35 cellular contexts compared by ENCODE assay signal in the genomic region with DNA sequence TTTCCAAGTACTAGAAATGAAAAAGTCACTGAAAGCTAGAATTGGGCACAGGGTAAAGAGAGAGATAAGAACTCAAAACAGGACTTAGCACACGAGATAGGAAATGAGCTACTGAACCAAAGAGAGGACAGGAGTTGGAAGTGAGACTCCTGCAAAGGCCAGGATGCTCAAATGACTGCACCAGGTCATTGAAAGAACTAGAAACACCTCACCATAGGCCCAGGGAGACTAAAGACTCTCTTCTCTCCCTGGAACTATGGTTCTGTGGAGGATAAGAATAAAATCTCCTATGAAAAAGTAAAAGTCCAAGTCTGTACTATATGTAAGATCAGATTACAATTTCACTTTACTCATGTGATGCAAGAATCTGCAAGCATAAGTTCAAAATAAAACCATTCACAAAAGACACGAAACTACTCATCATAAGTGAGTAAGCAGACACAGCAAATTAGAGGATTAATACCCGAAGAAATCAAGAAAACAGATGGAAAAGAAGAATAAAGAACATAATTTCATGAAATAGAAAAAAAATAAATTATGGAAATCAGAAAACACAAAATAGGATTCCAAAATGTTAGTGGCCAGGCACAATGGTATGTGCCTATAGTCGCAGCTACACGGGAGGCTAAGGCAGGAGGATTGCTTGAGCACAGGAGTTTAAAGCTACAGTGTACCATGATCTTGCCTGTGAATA. TPM values are rescaled to one million over a fixed set of nuclear protein-coding genes. Genes with fewer than 3 reads are reported as not detected.
DNase-seq lines count a peak whose midpoint lies in the region; ATAC-seq, FAIRE-seq and TF ChIP-seq lines count a peak whose summit lies in the region.
"Had no signal": no experiment of that assay in that cellular context is flagged by ENCODE, and none has a peak within 500 bp of the region (broad histone marks: within the 10 kb centered on the region; RNA-seq: fewer than 3 reads in every experiment).

No MANE protein-coding gene starts in this region.

- no peak for ATAC-seq in activated T-cell treated with anti-CD3 and anti-CD28 coated beads, Interleukin-2, amount 50 U/mL, for 72 hours (replicated peaks in 1 of 2)
- ATAC-seq in activated T-cell treated with anti-CD3 and anti-CD28 coated beads, Interleukin-2, amount 50 U/mL, for 4 hours = no peak
- no peak for ATAC-seq in stimulated activated effector memory CD8-positive, alpha-beta T cell treated with anti-CD3 and anti-CD28 coated beads, Interleukin-12 subunit alpha, Interleukin-12 subunit beta, amount 100 ng/mL, for 72 hours
- ATAC-seq: CD8-positive, alpha-beta T cell; esophagus mucosa; gastroesophageal sphincter; HepG2; left cardiac atrium; mucosa of descending colon; natural killer cell; psoas muscle had no signal

- no peak overlapping the region for H3K4me3 ChIP-seq in astrocyte of the spinal cord (ENCODE audit: low read depth, low read length)
- H3K4me3 ChIP-seq: coronary artery, gastroesophageal sphincter, lung, mucosa of descending colon, Peyer's patch, psoas muscle, sigmoid colon, transverse colon had no signal

- FAIRE-seq in H54 (lab: Jason Lieb, UNC) = no peak
- FAIRE-seq: GM18507, HepG2 had no signal

- DNase-seq in activated T-cell treated with anti-CD3 and anti-CD28 coated beads, Interleukin-2, amount 50 U/mL, for 72 hours = no peak
- DNase-seq in activated T-cell treated with anti-CD3 and anti-CD28 coated beads, Interleukin-2, amount 50 U/mL, for 4 hours = no peak
- DNase-seq in astrocyte of the spinal cord (ENCODE audit: low read depth, low spot score) = peak; percentile 23
- DNase-seq in fibroblast of gingiva (ENCODE audit: low read depth) = peak; percentile 12
- no peak for DNase-seq in stimulated activated effector memory CD8-positive, alpha-beta T cell treated with anti-CD3 and anti-CD28 coated beads, Interleukin-12 subunit alpha, Interleukin-12 subunit beta, amount 100 ng/mL, for 72 hours (ENCODE audit: low spot score in 2 of 2)
- DNase-seq in H54 (ENCODE audit: insufficient read length, low spot score) = no peak
- DNase-seq in hypothalamus (lab: John Stamatoyannopoulos, UW) = no peak
- no peak for DNase-seq in HPDE6-E6E7 (ENCODE audit: extremely low spot score)
- DNase-seq: activated CD4-positive, alpha-beta T cell treated with anti-CD3 and anti-CD28 coated beads for 48 hours; activated naive CD4-positive, alpha-beta T cell treated with Interleukin-2 at 50 U/mL for 16 hours; activated T-cell treated with anti-CD3 and anti-CD28 coated beads, Interleukin-2, amount 50 U/mL, for 48 hours; BE2C; CD8-positive, alpha-beta T cell; DMS 273 treated with DMSO at 0.1 percent for 48 hours; left cardiac atrium; mucosa of descending colon; natural killer cell; NCI-H146; NCI-H2107; NCI-H345; NCI-H748 treated with DMSO at 0.1 percent for 48 hours; occipital lobe; Peyer's patch; psoas muscle; SHP77; sigmoid colon; stimulated activated CD4-positive, alpha-beta T cell treated with anti-CD3 and anti-CD28 coated beads, Interleukin-4, amount 100 ng/mL, for 4 hours; transverse colon had no signal

- H3K27me3 Mint-ChIP-seq in activated T-cell treated with anti-CD3 and anti-CD28 coated beads, Interleukin-2, amount 50 U/mL, for 72 hours (ENCODE audit: low read depth) = no peaks in the 10 kb centered on the region
- no peaks in the 10 kb centered on the region for H3K27me3 Mint-ChIP-seq in activated T-cell treated with anti-CD3 and anti-CD28 coated beads, Interleukin-2, amount 50 U/mL, for 4 hours (ENCODE audit: low read depth)

- H3K4me1 Mint-ChIP-seq in activated T-cell treated with anti-CD3 and anti-CD28 coated beads, Interleukin-2, amount 50 U/mL, for 72 hours (ENCODE audit: low read depth) = peaks cover 24% of the 10 kb centered on the region
- H3K4me1 Mint-ChIP-seq in activated T-cell treated with anti-CD3 and anti-CD28 coated beads, Interleukin-2, amount 50 U/mL, for 4 hours (ENCODE audit: low read depth) = peaks cover 13% of the 10 kb centered on the region
- H3K4me1 Mint-ChIP-seq in stimulated activated effector memory CD8-positive, alpha-beta T cell treated with anti-CD3 and anti-CD28 coated beads, Interleukin-12 subunit alpha, Interleukin-12 subunit beta, amount 100 ng/mL, for 72 hours = peaks cover 13% of the 10 kb centered on the region

- no peak for TF ChIP-seq POLR2A in H54 (IDR thresholded peaks at IDR 0.05; ENCODE audit: low read depth, low read length)

- peaks cover 0 to 6% of the 10 kb centered on the region in 2 donors for H3K36me3 Mint-ChIP-seq in activated T-cell treated with anti-CD3 and anti-CD28 coated beads, Interleukin-2, amount 50 U/mL, for 72 hours (ENCODE audit: insufficient read depth in 2 of 2)
- H3K36me3 Mint-ChIP-seq in activated T-cell treated with anti-CD3 and anti-CD28 coated beads, Interleukin-2, amount 50 U/mL, for 4 hours (ENCODE audit: insufficient read depth) = peaks cover 20% of the 10 kb centered on the region
- H3K36me3 Mint-ChIP-seq in stimulated activated effector memory CD8-positive, alpha-beta T cell treated with anti-CD3 and anti-CD28 coated beads, Interleukin-12 subunit alpha, Interleukin-12 subunit beta, amount 100 ng/mL, for 72 hours = peaks cover 67% of the 10 kb centered on the region

- no peaks in the 10 kb centered on the region for H3K9me3 Mint-ChIP-seq in activated T-cell treated with anti-CD3 and anti-CD28 coated beads, Interleukin-2, amount 50 U/mL, for 72 hours
- no peaks in the 10 kb centered on the region for H3K9me3 Mint-ChIP-seq in activated T-cell treated with anti-CD3 and anti-CD28 coated beads, Interleukin-2, amount 50 U/mL, for 4 hours
- no peaks in the 10 kb centered on the region for H3K9me3 Mint-ChIP-seq in stimulated activated effector memory CD8-positive, alpha-beta T cell treated with anti-CD3 and anti-CD28 coated beads, Interleukin-12 subunit alpha, Interleukin-12 subunit beta, amount 100 ng/mL, for 72 hours
- H3K9me3 Mint-ChIP-seq: CD8-positive, alpha-beta T cell; natural killer cell; T-helper 2 cell treated with Interferon-gamma antibody and Interleukin-4, amounts not matched to agents 5 μg/mL and 100 μg/mL, for 36 hours had no signal

- in situ Hi-C loops in astrocyte of the spinal cord (cut with HindIII; ENCODE audit: low sequenced_read_pairs) = no loop called here

- peak overlapping the region; percentile 67 for H3K27ac Mint-ChIP-seq in activated T-cell treated with anti-CD3 and anti-CD28 coated beads, Interleukin-2, amount 50 U/mL, for 72 hours
- peak overlapping the region; percentile 35 for H3K27ac Mint-ChIP-seq in stimulated activated effector memory CD8-positive, alpha-beta T cell treated with anti-CD3 and anti-CD28 coated beads, Interleukin-12 subunit alpha, Interleukin-12 subunit beta, amount 100 ng/mL, for 72 hours
- H3K27ac Mint-ChIP-seq: CD8-positive, alpha-beta T cell; natural killer cell; T-helper 2 cell treated with Interferon-gamma antibody and Interleukin-4, amounts not matched to agents 5 μg/mL and 100 μg/mL, for 36 hours had no signal

- TF ChIP-seq CTCF in astrocyte of the spinal cord (IDR thresholded peaks at IDR 0.05; ENCODE audit: low read depth, low read length) = no peak

- no peak overlapping the region for H3K4me3 Mint-ChIP-seq in activated T-cell treated with anti-CD3 and anti-CD28 coated beads, Interleukin-2, amount 50 U/mL, for 72 hours
- H3K4me3 Mint-ChIP-seq in activated T-cell treated with anti-CD3 and anti-CD28 coated beads, Interleukin-2, amount 50 U/mL, for 4 hours = no peak overlapping the region
- no peak overlapping the region for H3K4me3 Mint-ChIP-seq in stimulated activated effector memory CD8-positive, alpha-beta T cell treated with anti-CD3 and anti-CD28 coated beads, Interleukin-12 subunit alpha, Interleukin-12 subunit beta, amount 100 ng/mL, for 72 hours
- H3K4me3 Mint-ChIP-seq: CD8-positive, alpha-beta T cell; natural killer cell; T-helper 2 cell treated with Interferon-gamma antibody and Interleukin-4, amounts not matched to agents 5 μg/mL and 100 μg/mL, for 36 hours had no signal

RNA-seq across cellular contexts. Expression of gene NBAS, which starts 6.5 kb away (rescaled TPM):
- 10 to 100 TPM; 45.9 to 50.8 TPM for total RNA-seq in activated T-cell treated with anti-CD3 and anti-CD28 coated beads, Interleukin-2, amount 50 U/mL, for 72 hours
- total RNA-seq in activated T-cell treated with anti-CD3 and anti-CD28 coated beads, Interleukin-2, amount 50 U/mL, for 4 hours = 10 to 100 TPM; 28.5 to 30.4 (median 29.7) TPM

RNA-seq across cellular contexts. Expression of gene DDX1, which starts 37.0 kb away (rescaled TPM):
- 10 to 100 TPM; 55.8 to 56.0 TPM for total RNA-seq in activated T-cell treated with anti-CD3 and anti-CD28 coated beads, Interleukin-2, amount 50 U/mL, for 72 hours
- 100 to 1,000 TPM; 121 to 174 (median 128) TPM for total RNA-seq in activated T-cell treated with anti-CD3 and anti-CD28 coated beads, Interleukin-2, amount 50 U/mL, for 4 hours

Comparison
In these comparisons a context has a peak if more than half of its experiments do, and no peak if none do; other contexts are left out.
1. DNase-seq: peak in astrocyte of the spinal cord (single experiment) and fibroblast of gingiva (single experiment); none in activated T-cell treated with anti-CD3 and anti-CD28 coated beads, Interleukin-2, amount 50 U/mL, for 72 hours (0 of 2), activated T-cell treated with anti-CD3 and anti-CD28 coated beads, Interleukin-2, amount 50 U/mL, for 4 hours (single experiment), stimulated activated effector memory CD8-positive, alpha-beta T cell treated with anti-CD3 and anti-CD28 coated beads, Interleukin-12 subunit alpha, Interleukin-12 subunit beta, amount 100 ng/mL, for 72 hours (0 of 2), H54 (single experiment), hypothalamus (0 of 51) and HPDE6-E6E7 (single experiment).